ENCODE assay signal across 17 cellular contexts in the genomic region with DNA sequence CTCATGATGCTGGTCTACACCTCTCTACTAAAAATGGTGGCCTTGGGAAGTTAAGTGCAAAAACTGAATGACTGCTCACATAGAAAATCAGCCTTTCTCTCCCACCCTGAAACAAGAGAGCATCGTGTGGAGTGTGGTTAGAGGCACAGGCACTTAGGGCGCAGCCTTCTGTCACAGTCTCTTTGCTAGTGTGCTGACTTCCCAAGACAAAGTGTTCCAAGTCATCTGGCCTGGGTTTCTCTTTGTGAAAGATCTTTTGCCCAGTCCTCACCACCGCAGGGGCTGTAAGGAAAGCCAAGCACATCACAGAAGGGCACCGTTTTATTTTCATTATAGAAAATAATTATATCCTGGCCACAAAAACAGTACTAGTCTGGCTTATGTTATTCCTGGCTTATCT. TPM values are rescaled to one million over a fixed set of nuclear protein-coding genes. Genes with fewer than 3 reads are reported as not detected.
A peak's percentile ranks its signal among the peaks of the same experiment; 100 is the strongest.
DNase-seq lines count a peak whose midpoint lies in the region; ATAC-seq, FAIRE-seq and TF ChIP-seq lines count a peak whose summit lies in the region.
"Had no signal": no experiment of that assay in that cellular context is flagged by ENCODE, and none has a peak within 500 bp of the region (broad histone marks: within the 10 kb centered on the region; RNA-seq: fewer than 3 reads in every experiment).

No MANE protein-coding gene starts in this region.

- H3K9me3 ChIP-seq in right cardiac atrium (ENCODE audit: control insufficient read depth, low read length) (no peaks in the 10 kb centered on the region), ascending aorta (no peaks in the 10 kb centered on the region), lung (ENCODE audit: control insufficient read depth in 2 of 2, insufficient read depth in 1 of 2, low read length in 1 of 2) (no peaks in the 10 kb centered on the region), thyroid gland (no peaks in the 10 kb centered on the region)
- H3K9me3 ChIP-seq: MG63, right lobe of liver had no signal

- H3K4me3 ChIP-seq in right cardiac atrium (ENCODE audit: low read length) (no peak overlapping the region), ascending aorta (peak overlapping the region; percentile 1 to 8), lung (no peak overlapping the region), urinary bladder (ENCODE audit: low read depth, low read length) (no peak overlapping the region), thyroid gland (replicated peaks in 1 of 3) (no peak overlapping the region)
- H3K4me3 ChIP-seq: dorsolateral prefrontal cortex, MG63, right lobe of liver had no signal

- H3K4me1 ChIP-seq in right cardiac atrium (ENCODE audit: control insufficient read depth, insufficient read depth, low read length) (peaks cover 3% of the 10 kb centered on the region), ascending aorta (peaks cover 10 to 38% of the 10 kb centered on the region in 2 donors), lung (ENCODE audit: control insufficient read depth in 2 of 2, insufficient read depth in 2 of 2, low read length in 2 of 2) (peaks cover 0 to 6% of the 10 kb centered on the region in 2 donors), urinary bladder (ENCODE audit: insufficient read depth) (no peaks in the 10 kb centered on the region), thyroid gland (peaks cover 10 to 19% of the 10 kb centered on the region in 2 donors)

- TF ChIP-seq POLR2A in thyroid gland (IDR thresholded peaks at IDR 0.05) (no peak), GM12891 (IDR thresholded peaks at IDR 0.05; ENCODE audit: low read depth, low read length) (no peak)

- no peak for DNase-seq in right cardiac atrium
- DNase-seq in Right ventricle myocardium inferior (ENCODE audit: missing footprints): no peak
- no peak for DNase-seq in ascending aorta (ENCODE audit: low spot score in 2 of 2)
- no peak for DNase-seq in lung (ENCODE audit: low spot score)
- no peak for DNase-seq in thyroid gland
- no peak for DNase-seq in GM12891 (ENCODE audit: insufficient read length, low spot score)
- no peak for DNase-seq in RKO (ENCODE audit: low spot score)
- DNase-seq: GOT3; MG63; NCI-H2029; NCI-H774; right lobe of liver; stimulated activated CD4-positive, alpha-beta T cell treated with anti-CD3 and anti-CD28 coated beads, Interleukin-2, amount 100 ng/mL, for 24 hours; T-helper 2 cell had no signal

- no peak for FAIRE-seq in GM12891 (lab: Jason Lieb, UNC)
- FAIRE-seq: astrocyte had no signal

- TF ChIP-seq CTCF in ascending aorta (IDR thresholded peaks at IDR 0.05) (no peak), lung (IDR thresholded peaks at IDR 0.05; ENCODE audit: control extremely low read depth, extremely low read depth) (no peak), thyroid gland (IDR thresholded peaks at IDR 0.05) (no peak)

- H3K27ac ChIP-seq in right cardiac atrium (ENCODE audit: low read length) (peak overlapping the region; percentile 23), ascending aorta (peak overlapping the region; percentile 76 to 82), lung (ENCODE audit: low read depth in 1 of 2, low read length in 1 of 2) (peak overlapping the region; percentile 33 to 45), urinary bladder (ENCODE audit: low read depth) (peak overlapping the region; percentile 5), thyroid gland (no peak overlapping the region)
- H3K27ac ChIP-seq: right lobe of liver had no signal

- 61% methylated on average over 4 of the region's 4 CpGs for WGBS in right cardiac atrium
- WGBS in lung, 2 donors: 73 to 78% methylated on average over 4 of the region's 4 CpGs
- WGBS in urinary bladder: 64% methylated on average over 4 of the region's 4 CpGs
- WGBS in thyroid gland, 2 donors: 74 to 81% methylated on average over 4 of the region's 4 CpGs

- peak in 1 of 2 donors; percentile 41 for ATAC-seq in right cardiac atrium
- no peak for ATAC-seq in Right ventricle myocardium inferior
- ATAC-seq in lung (ENCODE audit: insufficient read depth, low FRiP score): no peak
- ATAC-seq: right lobe of liver had no signal

- intact Hi-C loops in right cardiac atrium (cut with DNase I) (no loop called here), Right ventricle myocardium inferior (cut with DNase I) (no loop called here), ascending aorta (cut with DNase I) (loop anchor here (10.0 kb wide), 1 partner anchor 349 kb away; a partner anchor contains a TSS), thyroid gland (cut with DNase I) (no loop called here)

- H3K27me3 ChIP-seq in right cardiac atrium (ENCODE audit: control insufficient read depth, insufficient read depth) (no peaks in the 10 kb centered on the region), ascending aorta (no peaks in the 10 kb centered on the region), lung (ENCODE audit: control insufficient read depth, insufficient read depth) (no peaks in the 10 kb centered on the region), thyroid gland (no peaks in the 10 kb centered on the region)
- H3K27me3 ChIP-seq: dorsolateral prefrontal cortex, MG63, right lobe of liver had no signal

- H3K36me3 ChIP-seq in ascending aorta (peaks cover 4 to 25% of the 10 kb centered on the region in 2 donors), lung (ENCODE audit: control insufficient read depth in 2 of 2, insufficient read depth in 2 of 2, low read length in 2 of 2) (peaks cover 12 to 18% of the 10 kb centered on the region in 2 donors), urinary bladder (ENCODE audit: insufficient read depth) (peaks cover 5% of the 10 kb centered on the region), thyroid gland (peaks cover 0 to 20% of the 10 kb centered on the region in 2 donors)

TF ChIP-seq in GM12891, 5 proteins besides CTCF, POLR2A, EP300 and RAD21:
- no peak for TF ChIP-seq SPI1 (IDR thresholded peaks at IDR 0.05; ENCODE audit: low read depth, low read length)
- no peak for TF ChIP-seq TAF1 (IDR thresholded peaks at IDR 0.05; ENCODE audit: low read depth, low read length)
- no peak for TF ChIP-seq POU2F2 (IDR thresholded peaks at IDR 0.05; ENCODE audit: low read depth, low read length)
- TF ChIP-seq PAX5 (IDR thresholded peaks at IDR 0.05; ENCODE audit: insufficient read depth, low read length, severe bottlenecking): no peak
- no peak for TF ChIP-seq POLR2AphosphoS5 (IDR thresholded peaks at IDR 0.05; ENCODE audit: low read depth, low read length)

RNA-seq across cellular contexts. Expression of a gene that starts 12.5 kb away (rescaled TPM):
- 10 to 100 TPM; 24.3 to 26.8 (median 25.1) TPM for total RNA-seq in right cardiac atrium
- polyA plus RNA-seq in right cardiac atrium: 26.8 TPM
- total RNA-seq in Right ventricle myocardium inferior: 30.1 TPM
- 24.5 TPM for total RNA-seq in ascending aorta
- total RNA-seq in lung: 10 to 100 TPM; 41.6 to 43.8 TPM
- 10 to 100 TPM; 26.5 to 36.5 TPM for polyA plus RNA-seq in lung
- 18.3 TPM for total RNA-seq in urinary bladder
- polyA plus RNA-seq in urinary bladder: 22.6 TPM
- total RNA-seq in thyroid gland: 10 to 100 TPM; 20.7 to 37.1 (median 30.7) TPM
- 19.4 TPM for polyA plus RNA-seq in GM12891 (2012; ENCODE audit: low read depth, missing spikeins)

RNA-seq across cellular contexts. Expression of a gene that starts 50.1 kb away (rescaled TPM):
- 10 to 100 TPM; 30.2 to 31.7 (median 31.0) TPM for total RNA-seq in right cardiac atrium
- polyA plus RNA-seq in right cardiac atrium: 13.5 TPM
- 28.7 TPM for total RNA-seq in Right ventricle myocardium inferior
- total RNA-seq in ascending aorta: 50.0 TPM
- total RNA-seq in lung: 10 to 100 TPM; 47.6 to 53.2 TPM
- 10 to 100 TPM in 1 of 2 donors, 1 to 10 TPM in 1; 9.9 to 10.9 TPM for polyA plus RNA-seq in lung
- 56.9 TPM for total RNA-seq in urinary bladder
- polyA plus RNA-seq in urinary bladder: 29.6 TPM
- 10 to 100 TPM in 2 of 4 donors, 1 to 10 TPM in 2; 9.4 to 20.6 (median 11.2) TPM for total RNA-seq in thyroid gland
- polyA plus RNA-seq in GM12891 (2012; ENCODE audit: low read depth, missing spikeins): 3.3 TPM

Comparison
In these comparisons a context has a peak if more than half of its experiments do, and no peak if none do; other contexts are left out.
1. H3K27ac ChIP-seq: peak in right cardiac atrium (single experiment), ascending aorta (2 of 2), lung (2 of 2) and urinary bladder (single experiment); none in thyroid gland (0 of 3).
2. H3K4me3 ChIP-seq: peak in ascending aorta (2 of 2); none in right cardiac atrium (single experiment), lung (single experiment), urinary bladder (single experiment) and thyroid gland (0 of 3).